5 cellular contexts compared by ENCODE assay signal in genomic region chr16:1876066-1876465, GRCh38. TPM values are rescaled to one million over a fixed set of nuclear protein-coding genes. Genes with fewer than 3 reads are reported as not detected.
"Had no signal": no experiment of that assay in that cellular context is flagged by ENCODE, and none has a peak within 500 bp of the region (broad histone marks: within the 10 kb centered on the region; RNA-seq: fewer than 3 reads in every experiment).

No MANE protein-coding gene starts in this region.

RNA-seq across cellular contexts. Expression of gene MEIOB, which starts 4.1 kb away (rescaled TPM):
- total RNA-seq: HepG2, HFFc6, HT1080 had no signal
- polyA plus RNA-seq: IgD-negative memory B cell had no signal

RNA-seq across cellular contexts. Expression of gene HS3ST6, which starts 42.1 kb away (rescaled TPM):
- total RNA-seq: GM23338, HepG2, HFFc6, HT1080 had no signal
- polyA plus RNA-seq: HepG2, IgD-negative memory B cell had no signal
